Comparison of ENCODE assay signal across 2 cellular contexts in genomic region chr7:6359742-6360141, GRCh38.
TF ChIP-seq lines count a peak whose summit lies in the region.

No MANE protein-coding gene starts in this region.

TF ChIP-seq in HCT116, 20 proteins besides CTCF, POLR2A, EP300 and RAD21:
- no peak for TF ChIP-seq EGR1 (IDR thresholded peaks at IDR 0.05; ENCODE audit: low read depth)
- TF ChIP-seq REST (IDR thresholded peaks at IDR 0.05; ENCODE audit: low read depth): no peak
- TF ChIP-seq, protein P1, sequence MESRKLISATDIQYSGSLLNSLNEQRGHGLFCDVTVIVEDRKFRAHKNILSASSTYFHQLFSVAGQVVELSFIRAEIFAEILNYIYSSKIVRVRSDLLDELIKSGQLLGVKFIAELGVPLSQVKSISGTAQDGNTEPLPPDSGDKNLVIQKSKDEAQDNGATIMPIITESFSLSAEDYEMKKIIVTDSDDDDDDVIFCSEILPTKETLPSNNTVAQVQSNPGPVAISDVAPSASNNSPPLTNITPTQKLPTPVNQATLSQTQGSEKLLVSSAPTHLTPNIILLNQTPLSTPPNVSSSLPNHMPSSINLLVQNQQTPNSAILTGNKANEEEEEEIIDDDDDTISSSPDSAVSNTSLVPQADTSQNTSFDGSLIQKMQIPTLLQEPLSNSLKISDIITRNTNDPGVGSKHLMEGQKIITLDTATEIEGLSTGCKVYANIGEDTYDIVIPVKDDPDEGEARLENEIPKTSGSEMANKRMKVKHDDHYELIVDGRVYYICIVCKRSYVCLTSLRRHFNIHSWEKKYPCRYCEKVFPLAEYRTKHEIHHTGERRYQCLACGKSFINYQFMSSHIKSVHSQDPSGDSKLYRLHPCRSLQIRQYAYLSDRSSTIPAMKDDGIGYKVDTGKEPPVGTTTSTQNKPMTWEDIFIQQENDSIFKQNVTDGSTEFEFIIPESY (IDR thresholded peaks at IDR 0.05; ENCODE audit: extremely low read depth, insufficient replicate concordance, low read length): no peak
- no peak for TF ChIP-seq SRF (IDR thresholded peaks at IDR 0.05; ENCODE audit: low read depth)
- TF ChIP-seq ELF1 (IDR thresholded peaks at IDR 0.05; ENCODE audit: borderline replicate concordance, low read depth): no peak
- TF ChIP-seq YY1 (IDR thresholded peaks at IDR 0.05; ENCODE audit: extremely low read depth, insufficient replicate concordance, low read depth, low read length): no peak
- no peak for TF ChIP-seq EZH2 (IDR thresholded peaks at IDR 0.05)
- no peak for TF ChIP-seq FOSL1 (IDR thresholded peaks at IDR 0.05; ENCODE audit: low read depth)
- TF ChIP-seq, protein P2, sequence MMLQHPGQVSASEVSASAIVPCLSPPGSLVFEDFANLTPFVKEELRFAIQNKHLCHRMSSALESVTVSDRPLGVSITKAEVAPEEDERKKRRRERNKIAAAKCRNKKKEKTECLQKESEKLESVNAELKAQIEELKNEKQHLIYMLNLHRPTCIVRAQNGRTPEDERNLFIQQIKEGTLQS (IDR thresholded peaks at IDR 0.05): no peak
- TF ChIP-seq SP1 (IDR thresholded peaks at IDR 0.05; ENCODE audit: low read depth): no peak
- TF ChIP-seq CEBPB (IDR thresholded peaks at IDR 0.05; ENCODE audit: low read depth): no peak
TF ChIP-seq in HCT116: peak in this region for 0.

TF ChIP-seq in K562, 482 proteins besides CTCF, POLR2A, EP300 and RAD21:
- TF ChIP-seq PYGO2 (tag; IDR thresholded peaks at IDR 0.05) (no peak), TEAD1 (CRISPR knock-in tag; IDR thresholded peaks at IDR 0.05) (no peak), PHB2 (IDR thresholded peaks at IDR 0.05; ENCODE audit: low read depth) (no peak), HEY1 (CRISPR knock-in tag; IDR thresholded peaks at IDR 0.05; ENCODE audit: borderline replicate concordance) (no peak), NFXL1 (CRISPR knock-in tag; IDR thresholded peaks at IDR 0.05) (no peak), ZNF766 (CRISPR knock-in tag; conservative IDR thresholded peaks at IDR 0.05) (no peak), FOXJ2 (tag; IDR thresholded peaks at IDR 0.05) (no peak), NCOA2 (IDR thresholded peaks at IDR 0.05; ENCODE audit: partially characterized antibody in 2 of 2) (no peak), SIN3A (IDR thresholded peaks at IDR 0.05; ENCODE audit: borderline replicate concordance in 2 of 2, control insufficient read depth in 1 of 2, low read depth in 2 of 2, low read length in 2 of 2) (no peak), HDAC8 (tag; IDR thresholded peaks at IDR 0.05) (no peak)
- TF ChIP-seq, protein P3, sequence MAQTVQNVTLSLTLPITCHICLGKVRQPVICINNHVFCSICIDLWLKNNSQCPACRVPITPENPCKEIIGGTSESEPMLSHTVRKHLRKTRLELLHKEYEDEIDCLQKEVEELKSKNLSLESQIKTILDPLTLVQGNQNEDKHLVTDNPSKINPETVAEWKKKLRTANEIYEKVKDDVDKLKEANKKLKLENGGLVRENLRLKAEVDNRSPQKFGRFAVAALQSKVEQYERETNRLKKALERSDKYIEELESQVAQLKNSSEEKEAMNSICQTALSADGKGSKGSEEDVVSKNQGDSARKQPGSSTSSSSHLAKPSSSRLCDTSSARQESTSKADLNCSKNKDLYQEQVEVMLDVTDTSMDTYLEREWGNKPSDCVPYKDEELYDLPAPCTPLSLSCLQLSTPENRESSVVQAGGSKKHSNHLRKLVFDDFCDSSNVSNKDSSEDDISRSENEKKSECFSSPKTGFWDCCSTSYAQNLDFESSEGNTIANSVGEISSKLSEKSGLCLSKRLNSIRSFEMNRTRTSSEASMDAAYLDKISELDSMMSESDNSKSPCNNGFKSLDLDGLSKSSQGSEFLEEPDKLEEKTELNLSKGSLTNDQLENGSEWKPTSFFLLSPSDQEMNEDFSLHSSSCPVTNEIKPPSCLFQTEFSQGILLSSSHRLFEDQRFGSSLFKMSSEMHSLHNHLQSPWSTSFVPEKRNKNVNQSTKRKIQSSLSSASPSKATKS (CRISPR knock-in tag; IDR thresholded peaks at IDR 0.05): no peak
- TF ChIP-seq, protein P4, sequence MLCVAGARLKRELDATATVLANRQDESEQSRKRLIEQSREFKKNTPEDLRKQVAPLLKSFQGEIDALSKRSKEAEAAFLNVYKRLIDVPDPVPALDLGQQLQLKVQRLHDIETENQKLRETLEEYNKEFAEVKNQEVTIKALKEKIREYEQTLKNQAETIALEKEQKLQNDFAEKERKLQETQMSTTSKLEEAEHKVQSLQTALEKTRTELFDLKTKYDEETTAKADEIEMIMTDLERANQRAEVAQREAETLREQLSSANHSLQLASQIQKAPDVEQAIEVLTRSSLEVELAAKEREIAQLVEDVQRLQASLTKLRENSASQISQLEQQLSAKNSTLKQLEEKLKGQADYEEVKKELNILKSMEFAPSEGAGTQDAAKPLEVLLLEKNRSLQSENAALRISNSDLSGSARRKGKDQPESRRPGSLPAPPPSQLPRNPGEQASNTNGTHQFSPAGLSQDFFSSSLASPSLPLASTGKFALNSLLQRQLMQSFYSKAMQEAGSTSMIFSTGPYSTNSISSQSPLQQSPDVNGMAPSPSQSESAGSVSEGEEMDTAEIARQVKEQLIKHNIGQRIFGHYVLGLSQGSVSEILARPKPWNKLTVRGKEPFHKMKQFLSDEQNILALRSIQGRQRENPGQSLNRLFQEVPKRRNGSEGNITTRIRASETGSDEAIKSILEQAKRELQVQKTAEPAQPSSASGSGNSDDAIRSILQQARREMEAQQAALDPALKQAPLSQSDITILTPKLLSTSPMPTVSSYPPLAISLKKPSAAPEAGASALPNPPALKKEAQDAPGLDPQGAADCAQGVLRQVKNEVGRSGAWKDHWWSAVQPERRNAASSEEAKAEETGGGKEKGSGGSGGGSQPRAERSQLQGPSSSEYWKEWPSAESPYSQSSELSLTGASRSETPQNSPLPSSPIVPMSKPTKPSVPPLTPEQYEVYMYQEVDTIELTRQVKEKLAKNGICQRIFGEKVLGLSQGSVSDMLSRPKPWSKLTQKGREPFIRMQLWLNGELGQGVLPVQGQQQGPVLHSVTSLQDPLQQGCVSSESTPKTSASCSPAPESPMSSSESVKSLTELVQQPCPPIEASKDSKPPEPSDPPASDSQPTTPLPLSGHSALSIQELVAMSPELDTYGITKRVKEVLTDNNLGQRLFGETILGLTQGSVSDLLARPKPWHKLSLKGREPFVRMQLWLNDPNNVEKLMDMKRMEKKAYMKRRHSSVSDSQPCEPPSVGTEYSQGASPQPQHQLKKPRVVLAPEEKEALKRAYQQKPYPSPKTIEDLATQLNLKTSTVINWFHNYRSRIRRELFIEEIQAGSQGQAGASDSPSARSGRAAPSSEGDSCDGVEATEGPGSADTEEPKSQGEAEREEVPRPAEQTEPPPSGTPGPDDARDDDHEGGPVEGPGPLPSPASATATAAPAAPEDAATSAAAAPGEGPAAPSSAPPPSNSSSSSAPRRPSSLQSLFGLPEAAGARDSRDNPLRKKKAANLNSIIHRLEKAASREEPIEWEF (CRISPR knock-in tag; IDR thresholded peaks at IDR 0.05): no peak
